1 cellular context compared by ENCODE assay signal in genomic region chr14:55103005-55103640, GRCh38.
TF ChIP-seq lines count a peak whose summit lies in the region.

No MANE protein-coding gene starts in this region.

TF ChIP-seq in HepG2, 621 proteins besides CTCF, POLR2A, EP300 and RAD21 (continued from another document and continues in another):
- TF ChIP-seq ZFAT (CRISPR knock-in tag; conservative IDR thresholded peaks at IDR 0.05) (no peak), MAZ (IDR thresholded peaks at IDR 0.05; ENCODE audit: borderline replicate concordance, low read depth, low read length) (no peak), MAZ (CRISPR knock-in tag; IDR thresholded peaks at IDR 0.05; ENCODE audit: low read depth) (no peak), PCBP1 (IDR thresholded peaks at IDR 0.05; ENCODE audit: borderline replicate concordance, low read depth, low read length) (no peak), DNMT1 (CRISPR knock-in tag; IDR thresholded peaks at IDR 0.05) (no peak), CAMTA2 (CRISPR knock-in tag; IDR thresholded peaks at IDR 0.05; ENCODE audit: borderline replicate concordance) (no peak), DDIT3 (CRISPR knock-in tag; IDR thresholded peaks at IDR 0.05) (no peak), ZNF274 (CRISPR knock-in tag; IDR thresholded peaks at IDR 0.05) (peak; percentile 49; the same call in 1 of the 2 replicates), ZNF557 (CRISPR knock-in tag; IDR thresholded peaks at IDR 0.05) (peak; percentile 89; the same call in 1 of the 2 replicates), CEBPZ (IDR thresholded peaks at IDR 0.05; ENCODE audit: low read length) (no peak), BRF2 (CRISPR knock-in tag; IDR thresholded peaks at IDR 0.05) (no peak), YY1 (IDR thresholded peaks at IDR 0.05; ENCODE audit: insufficient read depth, insufficient replicate concordance, low read depth, low read length) (peak; percentile 75), NCOA1 (CRISPR knock-in tag; IDR thresholded peaks at IDR 0.05) (no peak), GPBP1L1 (CRISPR knock-in tag; IDR thresholded peaks at IDR 0.05) (no peak), CHCHD3 (CRISPR knock-in tag; IDR thresholded peaks at IDR 0.05) (no peak), NFIC (IDR thresholded peaks at IDR 0.05; ENCODE audit: low read length) (no peak), ZNF740 (CRISPR knock-in tag; IDR thresholded peaks at IDR 0.05) (no peak), HOMEZ (CRISPR knock-in tag; IDR thresholded peaks at IDR 0.05; ENCODE audit: low read depth) (peak; percentile 88; the same call in 1 of the 2 replicates), ZNF660 (CRISPR knock-in tag; IDR thresholded peaks at IDR 0.05; ENCODE audit: borderline replicate concordance, low read depth) (no peak), ZNF674 (CRISPR knock-in tag; IDR thresholded peaks at IDR 0.05; ENCODE audit: low read depth) (no peak), ZNF441 (CRISPR knock-in tag; IDR thresholded peaks at IDR 0.05; ENCODE audit: borderline replicate concordance) (peak; percentile 73; the same call in 1 of the 2 replicates), ZNF580 (CRISPR knock-in tag; IDR thresholded peaks at IDR 0.05; ENCODE audit: borderline replicate concordance, low read depth) (peak; percentile 66; the same call in 1 of the 2 replicates), ZNF367 (CRISPR knock-in tag; IDR thresholded peaks at IDR 0.05; ENCODE audit: borderline replicate concordance) (no peak), SRY (CRISPR knock-in tag; IDR thresholded peaks at IDR 0.05) (no peak; the same call in 1 of the 2 replicates), EEA1 (CRISPR knock-in tag; IDR thresholded peaks at IDR 0.05; ENCODE audit: borderline replicate concordance) (no peak), GABPB1 (CRISPR knock-in tag; IDR thresholded peaks at IDR 0.05) (peak; percentile 61), ZNF652 (CRISPR knock-in tag; IDR thresholded peaks at IDR 0.05; ENCODE audit: borderline replicate concordance, low read depth) (no peak), ZNF704 (CRISPR knock-in tag; IDR thresholded peaks at IDR 0.05; ENCODE audit: borderline replicate concordance) (no peak), SCMH1 (CRISPR knock-in tag; IDR thresholded peaks at IDR 0.05; ENCODE audit: borderline replicate concordance) (no peak), ZNF296 (CRISPR knock-in tag; conservative IDR thresholded peaks at IDR 0.05) (no peak), ZMAT5 (CRISPR knock-in tag; IDR thresholded peaks at IDR 0.05; ENCODE audit: borderline replicate concordance, low read depth) (no peak), ZNF670 (CRISPR knock-in tag; IDR thresholded peaks at IDR 0.05; ENCODE audit: borderline replicate concordance) (peak; percentile 15; the same call in 1 of the 2 replicates), TBP (CRISPR knock-in tag; IDR thresholded peaks at IDR 0.05) (no peak), MXD3 (CRISPR knock-in tag; IDR thresholded peaks at IDR 0.05) (no peak), CSRNP2 (CRISPR knock-in tag; conservative IDR thresholded peaks at IDR 0.05; ENCODE audit: low read depth) (no peak), ZNF383 (CRISPR knock-in tag; IDR thresholded peaks at IDR 0.05; ENCODE audit: borderline replicate concordance) (no peak), ZNF713 (CRISPR knock-in tag; IDR thresholded peaks at IDR 0.05) (no peak), ZFY (CRISPR knock-in tag; IDR thresholded peaks at IDR 0.05) (peak; percentile 87), ARID5B (CRISPR knock-in tag; IDR thresholded peaks at IDR 0.05) (peak; percentile 89), KAT2B (IDR thresholded peaks at IDR 0.05; ENCODE audit: borderline replicate concordance, low read depth, low read length) (no peak), FOXA1 (IDR thresholded peaks at IDR 0.05) (no peak), FOXA1 (CRISPR knock-in tag; IDR thresholded peaks at IDR 0.05) (peak; percentile 30; the same call in 1 of the 2 replicates), POLR2G (IDR thresholded peaks at IDR 0.05; ENCODE audit: low read depth, low read length) (peak; percentile 78), MIXL1 (CRISPR knock-in tag; IDR thresholded peaks at IDR 0.05) (peak; percentile 63), RBFOX2 (IDR thresholded peaks at IDR 0.05; ENCODE audit: low read depth, low read length) (no peak), HMGA1 (CRISPR knock-in tag; conservative IDR thresholded peaks at IDR 0.05) (no peak), ZNF292 (CRISPR knock-in tag; IDR thresholded peaks at IDR 0.05; ENCODE audit: borderline replicate concordance, low read depth) (peak; percentile 80; the same call in 1 of the 2 replicates), NR3C1 (CRISPR knock-in tag; IDR thresholded peaks at IDR 0.05) (no peak), ZNF567 (CRISPR knock-in tag; IDR thresholded peaks at IDR 0.05; ENCODE audit: borderline replicate concordance) (no peak), ZSCAN12 (CRISPR knock-in tag; IDR thresholded peaks at IDR 0.05) (no peak), SNAPC5 (CRISPR knock-in tag; IDR thresholded peaks at IDR 0.05; ENCODE audit: borderline replicate concordance) (no peak), SP140L (CRISPR knock-in tag; IDR thresholded peaks at IDR 0.05; ENCODE audit: borderline replicate concordance) (no peak), BORCS8-MEF2B (CRISPR knock-in tag; IDR thresholded peaks at IDR 0.05) (peak; percentile 69), TEAD2 (CRISPR knock-in tag; IDR thresholded peaks at IDR 0.05) (no peak), PAF1 (CRISPR knock-in tag; IDR thresholded peaks at IDR 0.05) (no peak), PHF20 (CRISPR knock-in tag; IDR thresholded peaks at IDR 0.05) (peak; percentile 14; the same call in 1 of the 2 replicates)
